ENCODE assay signal across 17 cellular contexts in the genomic region with DNA sequence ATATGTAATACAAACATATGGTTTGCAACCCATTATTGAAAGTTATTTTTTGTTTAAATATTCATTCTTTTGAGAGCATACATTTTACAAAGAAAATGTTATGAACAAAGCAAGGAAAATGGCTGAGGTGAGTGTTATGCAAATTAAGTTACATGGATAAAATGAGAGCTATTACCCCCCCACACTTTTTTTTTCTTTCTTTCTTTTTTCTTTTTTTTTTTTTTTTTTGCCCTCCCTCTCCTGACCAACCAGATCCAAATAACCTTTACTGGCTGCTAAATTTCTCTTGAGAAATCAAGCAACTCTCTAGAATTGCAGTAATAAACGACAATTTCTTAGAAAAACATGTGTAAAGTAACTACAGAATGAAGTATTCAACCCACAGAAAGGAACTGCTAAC.
DNase-seq lines count a peak whose midpoint lies in the region; ATAC-seq and TF ChIP-seq lines count a peak whose summit lies in the region.
"Had no signal": no experiment of that assay in that cellular context is flagged by ENCODE, and none has a peak within 500 bp of the region (broad histone marks: within the 10 kb centered on the region; RNA-seq: fewer than 3 reads in every experiment).

No MANE protein-coding gene starts in this region.

- TF ChIP-seq CTCF in heart right ventricle (IDR thresholded peaks at IDR 0.05), result no peak
- no peak for TF ChIP-seq CTCF in parathyroid adenoma (IDR thresholded peaks at IDR 0.05)
- TF ChIP-seq CTCF in upper lobe of right lung (IDR thresholded peaks at IDR 0.05), result no peak

- H3K36me3 ChIP-seq in heart right ventricle (peaks cover 0 to 22% (median 0%) of the 10 kb centered on the region in 9 donors), endocrine pancreas (ENCODE audit: control insufficient read depth, insufficient read depth, low read length) (no peaks in the 10 kb centered on the region), parathyroid adenoma (ENCODE audit: control insufficient read depth, insufficient read depth, low read length) (no peaks in the 10 kb centered on the region), upper lobe of right lung (no peaks in the 10 kb centered on the region)

- ATAC-seq in heart right ventricle, result no peak
- no peak for ATAC-seq in left cardiac atrium
- ATAC-seq in upper lobe of right lung, result no peak
- no peak for ATAC-seq in HG02571 (IDR thresholded peaks at IDR 0.05; ENCODE audit: unreplicated experiment)
- ATAC-seq: GM12878, WTC11 had no signal

- intact Hi-C loops in heart right ventricle (cut with DNase I), result loop anchor here in 6 of 10 donors (2.0 to 10.0 kb wide), 12 partner anchors 63 to 653 kb away; a partner anchor contains a TSS
- intact Hi-C loops in left cardiac atrium (cut with DNase I), result loop anchor here in 1 of 2 donors (5.0 kb wide), 2 partner anchors 65 to 215 kb away; a partner anchor contains a TSS
- intact Hi-C loops in upper lobe of right lung (cut with DNase I), result no loop called here

- peak overlapping the region; percentile 24 to 93 (median 77) for H3K27ac ChIP-seq in heart right ventricle
- H3K27ac ChIP-seq in parathyroid adenoma, result peak overlapping the region; percentile 30
- peak overlapping the region; percentile 9 for H3K27ac ChIP-seq in upper lobe of right lung

- DNase-seq in heart right ventricle (no peak), left cardiac atrium (no peak), upper lobe of right lung (no peak), SW480 (ENCODE audit: low spot score) (no peak)
- no peak for DNase-seq in stimulated activated naive CD4-positive, alpha-beta T cell treated with Interleukin-2 at 50 U/mL for 16 hours (lab: John Stamatoyannopoulos, UW)
- DNase-seq: activated effector memory CD4-positive, alpha-beta T cell treated with Interleukin-2 at 50 U/mL for 16 hours; cortex of kidney; H9; hippocampal formation; NCI-H526 treated with DMSO at 0.1 percent for 48 hours; posterior cingulate gyrus; stimulated activated CD4-positive, alpha-beta T cell treated with anti-CD3 and anti-CD28 coated beads, Interleukin-1b, Interleukin-23, amount 100 ng/mL, for 48 hours had no signal

- H3K4me1 ChIP-seq in heart right ventricle (peaks cover 3 to 89% (median 60%) of the 10 kb centered on the region in 9 donors), endocrine pancreas (ENCODE audit: control insufficient read depth, insufficient read depth, low read length) (peaks cover 14% of the 10 kb centered on the region), parathyroid adenoma (no peaks in the 10 kb centered on the region), upper lobe of right lung (peaks cover 18% of the 10 kb centered on the region)

- H3K4me2 ChIP-seq in parathyroid adenoma (ENCODE audit: low read length), result no peak overlapping the region

- H2AFZ ChIP-seq in parathyroid adenoma, result no peak overlapping the region

- no peaks in the 10 kb centered on the region for H3K27me3 ChIP-seq in heart right ventricle
- no peaks in the 10 kb centered on the region for H3K27me3 ChIP-seq in endocrine pancreas (ENCODE audit: control insufficient read depth, insufficient read depth, low read length)
- no peaks in the 10 kb centered on the region for H3K27me3 ChIP-seq in parathyroid adenoma (ENCODE audit: control insufficient read depth, insufficient read depth, low read length)
- no peaks in the 10 kb centered on the region for H3K27me3 ChIP-seq in upper lobe of right lung

- H3K9me3 ChIP-seq in heart right ventricle, result no peaks in the 10 kb centered on the region
- H3K9me3 ChIP-seq in endocrine pancreas (ENCODE audit: control insufficient read depth, low read length), result no peaks in the 10 kb centered on the region
- no peaks in the 10 kb centered on the region for H3K9me3 ChIP-seq in parathyroid adenoma (ENCODE audit: control insufficient read depth, low read length)
- H3K9me3 ChIP-seq in upper lobe of right lung, result no peaks in the 10 kb centered on the region

- no peaks in the 10 kb centered on the region for H3K79me2 ChIP-seq in parathyroid adenoma

- 46 to 54% methylated on average over 1 of the region's 1 CpG for WGBS in heart right ventricle, 2 donors

- H3K4me3 ChIP-seq in heart right ventricle (peak overlapping the region in 1 of 10 donors; percentile 43), endocrine pancreas (ENCODE audit: control insufficient read depth, insufficient read depth, low read length) (peak overlapping the region; percentile 77), parathyroid adenoma (ENCODE audit: low read depth, low read length) (no peak overlapping the region), upper lobe of right lung (no peak overlapping the region)
- H3K4me3 ChIP-seq: GM12878 had no signal

- H3K9ac ChIP-seq in endocrine pancreas (ENCODE audit: control insufficient read depth, insufficient read depth, low read length), result no peak overlapping the region
- no peak overlapping the region for H3K9ac ChIP-seq in parathyroid adenoma

Comparison
In these comparisons a context has a peak if more than half of its experiments do, and no peak if none do; other contexts are left out.
1. H3K27ac ChIP-seq: peak in every context shown above with its lines; median percentile 77 in heart right ventricle; 30 in parathyroid adenoma; 9 in upper lobe of right lung.